Comparison of ENCODE assay signal across 1 cellular context in the genomic region with DNA sequence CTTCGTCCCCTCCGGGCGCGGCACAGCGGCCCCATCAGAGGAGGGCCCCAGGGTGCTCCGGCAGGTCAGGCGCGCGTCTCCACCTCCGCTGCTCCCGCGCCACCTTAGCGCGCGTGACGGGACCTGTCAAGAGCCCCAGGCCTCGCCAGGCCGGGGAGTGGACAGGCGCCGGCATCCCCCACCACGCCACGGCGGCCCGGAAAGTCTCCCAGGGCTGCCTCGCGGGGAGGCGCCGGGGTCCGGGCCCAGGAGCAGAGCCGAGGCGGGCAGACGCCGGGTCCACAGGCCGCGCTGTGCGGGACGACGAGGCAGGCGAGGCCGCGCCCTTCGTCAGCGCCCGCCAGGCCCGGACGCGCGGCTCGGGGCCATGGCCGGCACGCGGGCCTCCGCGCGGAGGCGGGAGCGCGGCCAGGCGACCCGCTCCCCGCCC.
TF ChIP-seq lines count a peak whose summit lies in the region.

No MANE protein-coding gene starts in this region.

TF ChIP-seq in H1, 55 proteins besides CTCF, POLR2A, EP300 and RAD21:
- TF ChIP-seq, protein P1, sequence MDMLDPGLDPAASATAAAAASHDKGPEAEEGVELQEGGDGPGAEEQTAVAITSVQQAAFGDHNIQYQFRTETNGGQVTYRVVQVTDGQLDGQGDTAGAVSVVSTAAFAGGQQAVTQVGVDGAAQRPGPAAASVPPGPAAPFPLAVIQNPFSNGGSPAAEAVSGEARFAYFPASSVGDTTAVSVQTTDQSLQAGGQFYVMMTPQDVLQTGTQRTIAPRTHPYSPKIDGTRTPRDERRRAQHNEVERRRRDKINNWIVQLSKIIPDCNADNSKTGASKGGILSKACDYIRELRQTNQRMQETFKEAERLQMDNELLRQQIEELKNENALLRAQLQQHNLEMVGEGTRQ (IDR thresholded peaks at IDR 0.05; ENCODE audit: low read length) = no peak
- TF ChIP-seq SIN3A (conservative IDR thresholded peaks at IDR 0.05 in 1 of 2, IDR thresholded peaks at IDR 0.05 in 1 of 2; ENCODE audit: low read depth in 1 of 2, low read length in 2 of 2) = no peak
- TF ChIP-seq EGR1 (IDR thresholded peaks at IDR 0.05; ENCODE audit: borderline replicate concordance, low read depth, low read length) = no peak
- peak; percentile 52 for TF ChIP-seq KDM4A (IDR thresholded peaks at IDR 0.05; ENCODE audit: low read depth, low read length, severe bottlenecking)
- TF ChIP-seq, protein P2, sequence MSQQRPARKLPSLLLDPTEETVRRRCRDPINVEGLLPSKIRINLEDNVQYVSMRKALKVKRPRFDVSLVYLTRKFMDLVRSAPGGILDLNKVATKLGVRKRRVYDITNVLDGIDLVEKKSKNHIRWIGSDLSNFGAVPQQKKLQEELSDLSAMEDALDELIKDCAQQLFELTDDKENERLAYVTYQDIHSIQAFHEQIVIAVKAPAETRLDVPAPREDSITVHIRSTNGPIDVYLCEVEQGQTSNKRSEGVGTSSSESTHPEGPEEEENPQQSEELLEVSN (IDR thresholded peaks at IDR 0.05) = peak; percentile 6; the same call in 1 of the 2 replicates
- no peak for TF ChIP-seq JUND (IDR thresholded peaks at IDR 0.05; ENCODE audit: low read length)
- no peak for TF ChIP-seq GABPA (IDR thresholded peaks at IDR 0.05; ENCODE audit: borderline replicate concordance, insufficient read depth, low read length)
- TF ChIP-seq ASH2L (IDR thresholded peaks at IDR 0.05; ENCODE audit: low read length) = peak; percentile 19
- peak; percentile 4 for TF ChIP-seq CTBP2 (IDR thresholded peaks at IDR 0.05; ENCODE audit: borderline replicate concordance, insufficient read depth, insufficient read length, low read length)
- no peak for TF ChIP-seq GTF2F1 (IDR thresholded peaks at IDR 0.05; ENCODE audit: borderline replicate concordance, low read depth, low read length)
- TF ChIP-seq, protein P3, sequence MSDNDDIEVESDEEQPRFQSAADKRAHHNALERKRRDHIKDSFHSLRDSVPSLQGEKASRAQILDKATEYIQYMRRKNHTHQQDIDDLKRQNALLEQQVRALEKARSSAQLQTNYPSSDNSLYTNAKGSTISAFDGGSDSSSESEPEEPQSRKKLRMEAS (IDR thresholded peaks at IDR 0.05) = peak; percentile 53; the same call in 1 of the 2 replicates
- no peak for TF ChIP-seq ZNF274 (IDR thresholded peaks at IDR 0.05; ENCODE audit: borderline replicate concordance, extremely low read depth, low read length)
- TF ChIP-seq BACH1 (IDR thresholded peaks at IDR 0.05; ENCODE audit: low read length) = no peak; the same call in 1 of the 2 replicates
- TF ChIP-seq, protein P4, sequence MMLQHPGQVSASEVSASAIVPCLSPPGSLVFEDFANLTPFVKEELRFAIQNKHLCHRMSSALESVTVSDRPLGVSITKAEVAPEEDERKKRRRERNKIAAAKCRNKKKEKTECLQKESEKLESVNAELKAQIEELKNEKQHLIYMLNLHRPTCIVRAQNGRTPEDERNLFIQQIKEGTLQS (IDR thresholded peaks at IDR 0.05; ENCODE audit: insufficient read depth, low read depth, low read length) = no peak
- TF ChIP-seq CEBPB (IDR thresholded peaks at IDR 0.05; ENCODE audit: low read depth, low read length) = no peak
- no peak for TF ChIP-seq KDM1A (IDR thresholded peaks at IDR 0.05; ENCODE audit: borderline replicate concordance, low read length)
- no peak for TF ChIP-seq SP1 (IDR thresholded peaks at IDR 0.05; ENCODE audit: low read depth, low read length)
- no peak for TF ChIP-seq SIRT6 (IDR thresholded peaks at IDR 0.05; ENCODE audit: low read length)
